8 cellular contexts compared by ENCODE assay signal in the genomic region with DNA sequence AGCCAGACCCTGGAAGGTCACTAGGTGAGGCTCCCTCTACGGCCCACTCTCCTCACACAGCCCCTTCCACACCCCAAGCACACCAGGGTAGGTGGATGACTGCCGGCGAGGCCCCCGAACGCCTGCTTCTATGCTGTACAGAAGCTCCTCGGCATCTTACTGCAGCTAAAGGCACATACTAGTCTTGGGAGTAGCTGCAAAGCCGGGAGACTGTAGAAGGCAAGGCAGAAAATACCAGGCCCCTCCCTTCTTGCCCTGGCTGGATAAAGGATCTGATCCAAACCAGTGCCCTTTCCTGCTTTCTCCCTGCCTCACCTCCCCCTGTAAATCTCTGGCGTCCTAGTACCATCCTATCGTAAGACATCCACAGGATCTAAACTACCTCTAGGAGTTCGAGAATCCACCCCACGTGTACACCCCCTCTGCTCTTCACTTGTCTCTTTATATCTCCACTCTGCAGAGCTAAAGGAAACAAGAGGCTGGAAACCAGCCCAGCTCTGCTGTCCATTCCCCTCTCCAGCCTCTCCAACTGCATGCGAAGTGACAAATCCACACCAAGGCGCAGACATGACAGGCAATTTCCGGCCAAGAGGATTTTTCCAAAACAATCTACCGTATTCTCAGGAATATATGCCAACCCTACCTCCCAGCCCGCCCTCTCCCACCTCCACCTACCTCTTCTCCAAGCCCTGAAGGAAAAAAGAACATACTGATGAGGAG. TPM values are rescaled to one million over a fixed set of nuclear protein-coding genes. Genes with fewer than 3 reads are reported as not detected.
A peak's percentile ranks its signal among the peaks of the same experiment; 100 is the strongest.
DNase-seq lines count a peak whose midpoint lies in the region; ATAC-seq and TF ChIP-seq lines count a peak whose summit lies in the region.

No MANE protein-coding gene starts in this region.

- WGBS in lung, 2 donors: 10 to 13% methylated on average over 16 of the region's 16 CpGs

- TF ChIP-seq CTCF in BJ (IDR thresholded peaks at IDR 0.05; ENCODE audit: insufficient read depth, low read depth, low read length): no peak
- no peak for TF ChIP-seq CTCF in lung (IDR thresholded peaks at IDR 0.05; ENCODE audit: control extremely low read depth, extremely low read depth)

- POLR2A ChIA-PET in BJ (lab: Charles Lee): interaction anchor here (0.7 kb wide), 1 partner anchor 12 kb away, joined by 3 read pairs; the partner anchor contains the start of gene TNK2

- H3K9me3 ChIP-seq in lung (ENCODE audit: control insufficient read depth in 2 of 2, insufficient read depth in 1 of 2, low read length in 1 of 2): no peaks in the 10 kb centered on the region

- peaks cover 0 to 40% of the 10 kb centered on the region in 2 donors for H3K4me1 ChIP-seq in lung (ENCODE audit: control insufficient read depth in 2 of 2, insufficient read depth in 2 of 2, low read length in 2 of 2)

- H3K4me3 ChIP-seq in BJ (ENCODE audit: low read depth, low read length) (peak overlapping the region; percentile 72), lung (no peak overlapping the region)

- H3K27ac ChIP-seq in lung (ENCODE audit: low read depth in 1 of 2, low read length in 1 of 2) (peak overlapping the region; percentile 94 to 95), temporal lobe (ENCODE audit: low read depth, low read length) (peak overlapping the region; percentile 89)

- DNase-seq in BJ (ENCODE audit: low read depth) (no peak), RKO (ENCODE audit: low spot score) (peak; percentile 82), dedifferentiated amniotic fluid mesenchymal stem cell (ENCODE audit: extremely low spot score) (peak; percentile 73), lung (ENCODE audit: low spot score) (no peak), germinal center (ENCODE audit: low spot score) (no peak)

- peak; percentile 20 for ATAC-seq in GM21723 (IDR thresholded peaks at IDR 0.05; ENCODE audit: unreplicated experiment)
- ATAC-seq in lung (ENCODE audit: insufficient read depth, low FRiP score): no peak
- ATAC-seq in HG03520 (IDR thresholded peaks at IDR 0.05; ENCODE audit: unreplicated experiment): no peak

- no peaks in the 10 kb centered on the region for H3K27me3 ChIP-seq in BJ (ENCODE audit: control insufficient read depth, insufficient read depth, low read length)
- H3K27me3 ChIP-seq in lung (ENCODE audit: control insufficient read depth, insufficient read depth): no peaks in the 10 kb centered on the region

- CTCF ChIA-PET in BJ (lab: Yijun Ruan, JAX): interaction anchor here (0.6 to 15.5 kb wide), 8 partner anchors 13 to 891 kb away, joined by 3 to 268 read pairs (median 4); no protein-coding TSS in a partner anchor

- H3K36me3 ChIP-seq in BJ (ENCODE audit: control insufficient read depth, insufficient read depth, low read length) (no peaks in the 10 kb centered on the region), lung (ENCODE audit: control insufficient read depth in 2 of 2, insufficient read depth in 2 of 2, low read length in 2 of 2) (no peaks in the 10 kb centered on the region)

RNA-seq across cellular contexts. Expression of gene TNK2, which starts 11.8 kb away (rescaled TPM):
- polyA plus RNA-seq in BJ (2011; rRNA removed): 4.5 and 6.3 TPM in 2 replicates
- polyA minus RNA-seq in BJ (2011; rRNA and poly(A)+ RNA removed): 7.9 and 8.6 TPM in 2 replicates
- 10 to 100 TPM; 15.0 to 63.5 TPM for total RNA-seq in lung
- polyA plus RNA-seq in lung: 10 to 100 TPM; 23.3 to 47.9 TPM
- 13.0 TPM for total RNA-seq in temporal lobe

Comparison
In these comparisons a context has a peak if more than half of its experiments do, and no peak if none do; other contexts are left out.
1. DNase-seq: peak in RKO (single experiment) and dedifferentiated amniotic fluid mesenchymal stem cell (single experiment); none in BJ (single experiment), lung (single experiment) and germinal center (single experiment).